In the genomic region with DNA sequence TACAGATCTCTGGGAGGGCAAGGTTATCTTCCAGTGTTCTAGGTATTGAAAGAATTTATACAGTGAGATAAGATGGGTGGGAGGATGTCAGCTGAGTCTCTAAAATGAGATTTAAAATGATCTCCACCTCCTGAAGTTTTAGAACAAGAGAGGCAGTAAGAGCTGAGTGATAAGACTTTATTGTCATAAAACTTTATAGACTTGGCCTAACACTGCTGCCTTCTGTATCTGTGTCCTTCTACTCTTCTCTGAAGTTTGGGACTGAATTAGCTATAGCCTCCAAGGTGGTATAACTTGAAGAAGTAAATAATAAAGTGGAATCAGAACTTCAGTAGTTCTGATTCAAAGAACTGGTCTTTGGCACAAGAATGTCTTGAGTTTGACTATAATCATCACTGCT, we compare ENCODE assay signal across 1 cellular context.
TF ChIP-seq lines count a peak whose summit lies in the region.

No MANE protein-coding gene starts in this region.

TF ChIP-seq in WTC11, 78 proteins besides CTCF, POLR2A, EP300 and RAD21 (continued from another document):
- TF ChIP-seq, protein P1, sequence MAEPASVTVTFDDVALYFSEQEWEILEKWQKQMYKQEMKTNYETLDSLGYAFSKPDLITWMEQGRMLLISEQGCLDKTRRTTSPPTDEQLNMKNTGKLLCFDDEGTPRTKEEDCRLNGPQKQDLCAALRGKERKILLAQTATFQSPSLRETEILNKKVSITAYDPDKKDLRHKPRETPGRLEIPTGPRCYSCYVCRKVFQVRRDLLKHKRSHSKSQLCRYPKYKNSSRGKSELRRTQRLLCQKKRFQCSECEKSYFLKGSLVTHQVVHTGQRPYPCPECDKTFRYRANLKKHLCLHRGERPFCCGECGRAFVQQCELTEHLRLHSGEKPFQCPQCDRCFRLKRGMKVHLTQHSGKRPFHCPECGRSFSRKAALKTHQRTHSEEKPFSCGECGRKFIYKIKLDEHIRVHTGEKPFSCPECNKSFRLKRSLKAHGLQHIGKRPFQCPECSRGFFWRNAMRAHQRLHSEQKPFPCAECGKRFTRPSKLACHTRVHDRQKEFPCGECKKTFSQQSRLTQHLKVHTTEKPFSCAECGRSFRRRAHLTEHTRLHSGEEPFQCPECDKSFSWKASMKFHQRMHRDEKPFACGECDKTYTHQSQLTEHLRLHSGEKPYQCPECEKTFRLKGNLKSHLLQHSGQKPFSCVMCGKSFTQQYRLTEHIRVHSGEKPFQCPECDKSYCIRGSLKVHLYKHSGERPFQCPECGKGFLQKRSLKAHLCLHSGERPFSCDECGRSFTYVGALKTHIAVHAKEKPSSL (CRISPR knock-in tag; conservative IDR thresholded peaks at IDR 0.05), result no peak
- TF ChIP-seq, protein P2, sequence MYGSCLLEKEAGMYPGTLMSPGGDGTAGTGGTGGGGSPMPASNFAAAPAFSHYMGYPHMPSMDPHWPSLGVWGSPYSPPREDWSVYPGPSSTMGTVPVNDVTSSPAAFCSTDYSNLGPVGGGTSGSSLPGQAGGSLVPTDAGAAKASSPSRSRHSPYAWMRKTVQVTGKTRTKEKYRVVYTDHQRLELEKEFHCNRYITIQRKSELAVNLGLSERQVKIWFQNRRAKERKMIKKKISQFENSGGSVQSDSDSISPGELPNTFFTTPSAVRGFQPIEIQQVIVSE (CRISPR knock-in tag; IDR thresholded peaks at IDR 0.05; ENCODE audit: borderline replicate concordance), result no peak
- no peak for TF ChIP-seq TEAD4 (CRISPR knock-in tag; IDR thresholded peaks at IDR 0.05)
- TF ChIP-seq, protein P3, sequence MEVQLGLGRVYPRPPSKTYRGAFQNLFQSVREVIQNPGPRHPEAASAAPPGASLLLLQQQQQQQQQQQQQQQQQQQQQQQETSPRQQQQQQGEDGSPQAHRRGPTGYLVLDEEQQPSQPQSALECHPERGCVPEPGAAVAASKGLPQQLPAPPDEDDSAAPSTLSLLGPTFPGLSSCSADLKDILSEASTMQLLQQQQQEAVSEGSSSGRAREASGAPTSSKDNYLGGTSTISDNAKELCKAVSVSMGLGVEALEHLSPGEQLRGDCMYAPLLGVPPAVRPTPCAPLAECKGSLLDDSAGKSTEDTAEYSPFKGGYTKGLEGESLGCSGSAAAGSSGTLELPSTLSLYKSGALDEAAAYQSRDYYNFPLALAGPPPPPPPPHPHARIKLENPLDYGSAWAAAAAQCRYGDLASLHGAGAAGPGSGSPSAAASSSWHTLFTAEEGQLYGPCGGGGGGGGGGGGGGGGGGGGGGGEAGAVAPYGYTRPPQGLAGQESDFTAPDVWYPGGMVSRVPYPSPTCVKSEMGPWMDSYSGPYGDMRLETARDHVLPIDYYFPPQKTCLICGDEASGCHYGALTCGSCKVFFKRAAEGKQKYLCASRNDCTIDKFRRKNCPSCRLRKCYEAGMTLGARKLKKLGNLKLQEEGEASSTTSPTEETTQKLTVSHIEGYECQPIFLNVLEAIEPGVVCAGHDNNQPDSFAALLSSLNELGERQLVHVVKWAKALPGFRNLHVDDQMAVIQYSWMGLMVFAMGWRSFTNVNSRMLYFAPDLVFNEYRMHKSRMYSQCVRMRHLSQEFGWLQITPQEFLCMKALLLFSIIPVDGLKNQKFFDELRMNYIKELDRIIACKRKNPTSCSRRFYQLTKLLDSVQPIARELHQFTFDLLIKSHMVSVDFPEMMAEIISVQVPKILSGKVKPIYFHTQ (CRISPR knock-in tag; IDR thresholded peaks at IDR 0.05), result no peak
- TF ChIP-seq IRF2 (CRISPR knock-in tag; IDR thresholded peaks at IDR 0.05; ENCODE audit: borderline replicate concordance, low read depth), result no peak
- TF ChIP-seq, protein P4, sequence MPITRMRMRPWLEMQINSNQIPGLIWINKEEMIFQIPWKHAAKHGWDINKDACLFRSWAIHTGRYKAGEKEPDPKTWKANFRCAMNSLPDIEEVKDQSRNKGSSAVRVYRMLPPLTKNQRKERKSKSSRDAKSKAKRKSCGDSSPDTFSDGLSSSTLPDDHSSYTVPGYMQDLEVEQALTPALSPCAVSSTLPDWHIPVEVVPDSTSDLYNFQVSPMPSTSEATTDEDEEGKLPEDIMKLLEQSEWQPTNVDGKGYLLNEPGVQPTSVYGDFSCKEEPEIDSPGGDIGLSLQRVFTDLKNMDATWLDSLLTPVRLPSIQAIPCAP (CRISPR knock-in tag; IDR thresholded peaks at IDR 0.05), result no peak
